Comparison of ENCODE assay signal across 9 cellular contexts in the genomic region with DNA sequence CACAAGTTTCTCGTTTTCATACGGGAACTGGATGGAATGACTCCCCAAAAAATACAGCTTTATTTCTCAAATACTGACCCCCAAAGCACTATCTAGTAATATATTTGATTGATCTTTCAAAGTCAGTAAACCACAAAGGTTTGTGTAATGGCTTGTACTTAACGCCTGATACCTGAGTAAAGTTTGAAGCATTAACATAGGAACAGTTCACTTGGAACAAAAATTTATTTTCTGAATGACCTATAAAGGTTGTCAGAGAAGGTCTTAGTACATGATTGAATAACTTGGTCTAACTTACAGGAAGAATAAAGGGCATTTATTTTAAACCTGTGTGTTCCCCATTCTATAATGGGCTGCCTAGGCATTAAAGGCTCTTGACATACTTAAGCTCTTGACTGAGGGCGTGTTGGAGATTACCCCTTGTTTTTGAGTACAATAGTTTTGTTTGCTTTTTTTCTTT.
DNase-seq lines count a peak whose midpoint lies in the region; ATAC-seq lines count a peak whose summit lies in the region.
"Had no signal": no experiment of that assay in that cellular context is flagged by ENCODE, and none has a peak within 500 bp of the region (broad histone marks: within the 10 kb centered on the region; RNA-seq: fewer than 3 reads in every experiment).

No MANE protein-coding gene starts in this region.

- H3K27me3 ChIP-seq in BLaER1 (no peaks in the 10 kb centered on the region), neuron (ENCODE audit: insufficient read depth, low read length) (no peaks in the 10 kb centered on the region)

- H3K9me3 ChIP-seq in BLaER1 (no peaks in the 10 kb centered on the region), neuron (ENCODE audit: low read length) (no peaks in the 10 kb centered on the region)

- H3K4me1 ChIP-seq in BLaER1 (peaks cover 21% of the 10 kb centered on the region), neuron (ENCODE audit: insufficient read depth, low read length) (peaks cover 29% of the 10 kb centered on the region)

- ATAC-seq in effector memory CD8-positive, alpha-beta T cell (replicated peaks) = no peak
- ATAC-seq in GM18498 (IDR thresholded peaks at IDR 0.05; ENCODE audit: unreplicated experiment) (no peak), HG03039 (IDR thresholded peaks at IDR 0.05; ENCODE audit: unreplicated experiment) (no peak)

- no peaks in the 10 kb centered on the region for H3K36me3 ChIP-seq in BLaER1
- H3K36me3 ChIP-seq in neuron (ENCODE audit: insufficient read depth, low read length) = peaks cover 6% of the 10 kb centered on the region

- peak overlapping the region; percentile 66 for H2AFZ ChIP-seq in neuron (ENCODE audit: low read depth, low read length)

- H3K27ac Mint-ChIP-seq in effector memory CD8-positive, alpha-beta T cell = peak overlapping the region; percentile 7 to 23

- DNase-seq in NCI-H345 treated with DMSO at 0.1 percent for 48 hours (lab: John Stamatoyannopoulos, UW; ENCODE audit: unreplicated experiment) = peak; percentile 34
- DNase-seq in effector memory CD8-positive, alpha-beta T cell = no peak
- DNase-seq in stimulated activated CD4-positive, alpha-beta T cell treated with anti-CD3 and anti-CD28 coated beads, Interleukin-1b, Interleukin-23, amount 100 ng/mL, for 48 hours = no peak
- no peak for DNase-seq in NCI-H1436 treated with DMSO at 0.1 percent for 48 hours (lab: John Stamatoyannopoulos, UW)
- DNase-seq: NCI-H2081 treated with DMSO at 0.1 percent for 48 hours had no signal

- H3K9ac ChIP-seq in BLaER1 = peak overlapping the region; percentile 84; the same call in 1 of the 2 replicates

- H3K4me3 ChIP-seq in BLaER1 (peak overlapping the region; percentile 95), neuron (ENCODE audit: low read length) (peak overlapping the region; percentile 69)

- H3K4me2 ChIP-seq in BLaER1 = peak overlapping the region; percentile 86

- H3K36me3 Mint-ChIP-seq in effector memory CD8-positive, alpha-beta T cell (ENCODE audit: insufficient read depth) = no peaks in the 10 kb centered on the region

- H4K20me1 ChIP-seq in BLaER1 = peaks cover 30% of the 10 kb centered on the region

- H3K27me3 Mint-ChIP-seq in effector memory CD8-positive, alpha-beta T cell = peaks cover 7 to 13% of the 10 kb centered on the region in 2 donors

- H3K27ac ChIP-seq in BLaER1 = peak overlapping the region; percentile 83; the same call in 1 of the 2 replicates

- no peaks in the 10 kb centered on the region for H3K9me3 Mint-ChIP-seq in effector memory CD8-positive, alpha-beta T cell

- H3K4me1 Mint-ChIP-seq in effector memory CD8-positive, alpha-beta T cell (ENCODE audit: low read depth in 2 of 2) = peaks cover 5 to 6% of the 10 kb centered on the region in 2 donors

- H3K4me3 Mint-ChIP-seq in effector memory CD8-positive, alpha-beta T cell = no peak overlapping the region
